ENCODE assay signal across 8 cellular contexts in the genomic region with DNA sequence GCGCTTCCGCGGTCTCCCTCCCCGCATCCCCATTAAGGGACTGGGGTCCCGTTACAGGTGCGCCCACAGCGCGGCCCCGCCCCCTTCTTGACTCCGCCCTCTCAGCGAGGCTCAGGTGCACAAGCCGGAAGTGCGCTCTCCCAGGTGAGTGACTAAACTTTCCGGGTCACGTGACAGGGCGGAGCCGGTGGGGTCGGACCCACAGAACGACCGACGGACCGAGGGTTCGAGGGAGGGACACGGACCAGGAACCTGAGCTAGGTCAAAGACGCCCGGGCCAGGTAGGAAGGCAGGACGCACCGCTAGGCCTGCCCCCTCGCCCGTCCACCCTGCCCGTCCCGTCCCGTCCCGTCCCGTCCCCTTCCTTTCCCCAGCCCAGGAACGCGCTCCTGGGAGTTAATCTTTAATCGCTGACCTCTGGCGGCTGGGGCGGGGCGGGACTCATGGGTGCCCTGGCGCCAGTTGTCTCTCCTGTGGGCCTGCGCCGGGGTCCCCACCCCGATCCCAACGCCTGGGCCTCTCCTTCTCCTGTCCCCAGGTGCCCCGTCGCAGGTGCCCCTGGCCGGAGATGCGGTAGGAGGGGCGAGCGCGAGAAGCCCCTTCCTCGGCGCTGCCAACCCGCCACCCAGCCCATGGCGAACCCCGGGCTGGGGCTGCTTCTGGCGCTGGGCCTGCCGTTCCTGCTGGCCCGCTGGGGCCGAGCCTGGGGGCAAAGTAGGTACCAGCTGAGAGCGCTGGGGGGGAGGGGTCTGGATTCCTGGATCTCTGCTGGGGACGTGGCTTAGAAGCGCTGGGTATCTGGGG. TPM values are rescaled to one million over a fixed set of nuclear protein-coding genes. Genes with fewer than 3 reads are reported as not detected.
DNase-seq lines count a peak whose midpoint lies in the region; ATAC-seq lines count a peak whose summit lies in the region.

A gene with protein sequence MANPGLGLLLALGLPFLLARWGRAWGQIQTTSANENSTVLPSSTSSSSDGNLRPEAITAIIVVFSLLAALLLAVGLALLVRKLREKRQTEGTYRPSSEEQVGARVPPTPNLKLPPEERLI (plus strand): TSS at position 202 of the 804 bp plus-strand sequence. CDS start 431 bp downstream, at position 633.

- peak in 4 of 5 donors; percentile 25 to 77 (median 48) for DNase-seq in CD8-positive, alpha-beta memory T cell
- peak; percentile 77 for DNase-seq in NCI-H2171 treated with DMSO at 0.1 percent for 48 hours (lab: John Stamatoyannopoulos, UW)
- DNase-seq in T47D (ENCODE audit: low read depth in 1 of 2, low spot score in 1 of 2) = peak; percentile 93 to 94
- DNase-seq in naive B cell = no peak
- DNase-seq in G401 (ENCODE audit: low spot score) = no peak
- no peak for DNase-seq in NAMALWA (ENCODE audit: low spot score)
- no peak for DNase-seq in OCI-M1 (lab: John Stamatoyannopoulos, UW)

- no peaks in the 10 kb centered on the region for H3K9me3 ChIP-seq in CD8-positive, alpha-beta memory T cell (ENCODE audit: low read length)

- peaks cover 0 to 26% (median 1%) of the 10 kb centered on the region in 3 donors for H3K36me3 Mint-ChIP-seq in CD8-positive, alpha-beta memory T cell
- peaks cover 0 to 9% of the 10 kb centered on the region in 2 donors for H3K36me3 Mint-ChIP-seq in naive B cell

- H3K27ac ChIP-seq in CD8-positive, alpha-beta memory T cell (ENCODE audit: low read depth, low read length) = no peak within 1 kb of the TSS

- H3K4me1 Mint-ChIP-seq in CD8-positive, alpha-beta memory T cell = peaks cover 14 to 25% (median 20%) of the 10 kb centered on the region in 3 donors
- H3K4me1 Mint-ChIP-seq in naive B cell = peaks cover 20 to 25% (median 21%) of the 10 kb centered on the region in 3 donors

- H3K27me3 ChIP-seq in CD8-positive, alpha-beta memory T cell (ENCODE audit: insufficient read depth, low read length, poor library complexity, severe bottlenecking) = no peaks in the 10 kb centered on the region

- in situ Hi-C loops in T47D (cut with HindIII; ENCODE audit: low pct_unique_long_range_greater_than_20kb, low sequenced_read_pairs) (no loop called here), G401 (cut with HindIII; ENCODE audit: low sequenced_read_pairs) (no loop called here)

- ATAC-seq in naive B cell (ENCODE audit: low read depth in 2 of 2) (no peak), GM19324 (IDR thresholded peaks at IDR 0.05; ENCODE audit: low FRiP score, unreplicated experiment) (no peak)

- peak within 1 kb of the TSS; percentile 45 for H3K4me3 ChIP-seq in CD8-positive, alpha-beta memory T cell (ENCODE audit: low read length)

- H3K27ac Mint-ChIP-seq in CD8-positive, alpha-beta memory T cell = peak within 1 kb of the TSS in 5 of 8 donors; percentile 19 to 91 (median 60)
- peak within 1 kb of the TSS in 2 of 6 donors; percentile 48 to 74 for H3K27ac Mint-ChIP-seq in naive B cell

- H3K36me3 ChIP-seq in CD8-positive, alpha-beta memory T cell (ENCODE audit: insufficient read depth, low read length) = no peaks in the 10 kb centered on the region

- no peaks in the 10 kb centered on the region for H3K9me3 Mint-ChIP-seq in CD8-positive, alpha-beta memory T cell
- no peaks in the 10 kb centered on the region for H3K9me3 Mint-ChIP-seq in naive B cell

- peaks cover 12% of the 10 kb centered on the region for H3K4me1 ChIP-seq in CD8-positive, alpha-beta memory T cell (ENCODE audit: insufficient read depth, low read length)

- peak within 1 kb of the TSS; percentile 33 to 83 (median 63) for H3K4me3 Mint-ChIP-seq in CD8-positive, alpha-beta memory T cell
- H3K4me3 Mint-ChIP-seq in naive B cell = peak within 1 kb of the TSS; percentile 56 to 71 (median 64)

- CTCF ChIA-PET in CD8-positive, alpha-beta memory T cell (lab: Charles Lee) = interaction anchor here (1.7 kb wide), 1 partner anchor 18 kb away, joined by 8 read pairs; a partner anchor contains a TSS

- no peaks in the 10 kb centered on the region for H3K27me3 Mint-ChIP-seq in CD8-positive, alpha-beta memory T cell
- peaks cover 0 to 13% (median 12%) of the 10 kb centered on the region in 3 donors for H3K27me3 Mint-ChIP-seq in naive B cell

- POLR2A ChIA-PET in CD8-positive, alpha-beta memory T cell (lab: Charles Lee) = no interaction called here

RNA-seq across cellular contexts. Expression of the gene that starts here (rescaled TPM):
- 1 to 10 TPM in 1 of 2 experiments, under 1 TPM in 1; 0.88 to 1.8 TPM for total RNA-seq in CD8-positive, alpha-beta memory T cell
- polyA plus RNA-seq in CD8-positive, alpha-beta memory T cell = 4.1 TPM
- polyA plus RNA-seq in naive B cell (ENCODE audit: low read depth in 6 of 6) = 1 to 10 TPM in 1 of 6 donors, under 1 TPM in 1, not detected in 4; 0.88 to 1.6 TPM
- total RNA-seq in G401 (2014; rRNA removed; shearing (Covaris generic)) = 1.9 TPM in 1 of 2 replicates, not detected in the other

Comparison
In these comparisons a context has a peak if more than half of its experiments do, and no peak if none do; other contexts are left out.
1. DNase-seq: peak in CD8-positive, alpha-beta memory T cell (4 of 5), NCI-H2171 treated with DMSO at 0.1 percent for 48 hours (single experiment) and T47D (2 of 2); none in naive B cell (single experiment), G401 (single experiment), NAMALWA (single experiment) and OCI-M1 (single experiment).